ENCODE assay signal across 22 cellular contexts in the genomic region with DNA sequence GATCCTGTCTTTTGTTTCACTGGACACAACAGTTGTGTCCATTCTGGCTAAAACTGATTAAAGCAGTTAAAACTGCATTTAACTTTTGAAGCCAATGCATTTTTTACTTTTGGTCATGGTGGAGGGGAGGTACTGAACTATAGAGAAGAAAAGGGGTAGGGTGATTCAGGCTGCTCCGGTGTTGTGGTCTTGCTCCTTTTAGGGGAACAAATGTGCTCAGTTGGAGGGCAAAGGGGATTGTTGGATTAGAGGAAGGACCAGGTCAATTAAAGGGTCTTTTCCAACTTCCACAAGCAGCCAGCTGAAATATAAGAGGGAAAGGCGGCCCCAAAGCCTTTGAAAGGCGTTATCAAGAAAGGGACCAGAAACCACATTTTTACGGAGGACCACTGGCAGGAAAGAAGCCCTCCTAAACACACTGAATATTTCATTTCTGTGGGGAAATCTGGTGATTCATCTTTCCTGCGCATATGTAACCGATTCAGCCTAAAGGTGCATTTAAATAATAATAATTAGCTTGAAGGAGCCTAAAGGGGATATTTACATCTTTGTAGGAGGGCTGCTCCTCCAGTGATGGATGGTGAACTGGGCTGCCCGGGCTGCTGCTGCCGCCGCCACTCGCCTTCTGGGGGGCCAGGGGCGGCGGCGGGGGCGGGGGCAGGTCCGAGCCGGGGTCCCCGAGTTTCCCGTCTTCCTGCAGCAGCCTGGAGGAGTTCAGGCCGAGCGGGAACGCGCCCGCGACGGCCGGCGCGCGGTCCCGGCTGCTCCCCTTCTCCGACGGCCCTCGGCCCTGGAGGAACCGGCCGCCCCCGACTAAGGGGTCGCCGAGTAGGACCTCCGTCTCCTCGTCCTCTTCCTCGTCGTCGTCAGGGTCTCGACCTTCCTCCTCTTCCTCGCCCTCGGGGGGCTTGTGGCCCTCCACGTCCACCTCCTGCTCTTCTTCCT. TPM values are rescaled to one million over a fixed set of nuclear protein-coding genes. Genes with fewer than 3 reads are reported as not detected.
A peak's percentile ranks its signal among the peaks of the same experiment; 100 is the strongest.
DNase-seq lines count a peak whose midpoint lies in the region; ATAC-seq and TF ChIP-seq lines count a peak whose summit lies in the region.
"Had no signal": no experiment of that assay in that cellular context is flagged by ENCODE, and none has a peak within 500 bp of the region (broad histone marks: within the 10 kb centered on the region; RNA-seq: fewer than 3 reads in every experiment).

No MANE protein-coding gene starts in this region.

- intact Hi-C loops in activated CD8-positive, alpha-beta T cell treated with anti-CD3 and anti-CD28 coated beads for 36 hours (cut with micrococcal nuclease): no loop called here
- intact Hi-C loops in activated B cell treated with CpG ODN at 0.5 μM for 24 hours (cut with micrococcal nuclease): no loop called here

- POLR2A ChIA-PET in activated CD8-positive, alpha-beta T cell treated with anti-CD3 and anti-CD28 coated beads, Interleukin-2, amount 10 ng/mL, durations not matched to agents 7 days and 5 days (lab: Charles Lee): no interaction called here
- POLR2A ChIA-PET in activated CD8-positive, alpha-beta T cell treated with anti-CD3 and anti-CD28 coated beads for 36 hours (lab: Charles Lee): no interaction called here
- POLR2A ChIA-PET in activated B cell treated with CpG ODN at 0.5 μM for 24 hours (lab: Charles Lee): no interaction called here

- H3K4me1 Mint-ChIP-seq in activated CD8-positive, alpha-beta T cell treated with anti-CD3 and anti-CD28 coated beads, Interleukin-2, amount 10 ng/mL, durations not matched to agents 7 days and 5 days (ENCODE audit: low read depth): no peaks in the 10 kb centered on the region
- H3K4me1 Mint-ChIP-seq in activated CD8-positive, alpha-beta T cell treated with anti-CD3 and anti-CD28 coated beads for 36 hours (ENCODE audit: low read depth): peaks cover 9% of the 10 kb centered on the region
- peaks cover 4% of the 10 kb centered on the region for H3K4me1 Mint-ChIP-seq in activated B cell treated with CpG ODN at 0.5 μM for 24 hours

- TF ChIP-seq CTCF in activated CD8-positive, alpha-beta T cell treated with anti-CD3 and anti-CD28 coated beads for 36 hours (IDR thresholded peaks at IDR 0.05): no peak
- TF ChIP-seq CTCF in activated B cell treated with CpG ODN at 0.5 μM for 24 hours (IDR thresholded peaks at IDR 0.05) (no peak), hepatocyte (IDR thresholded peaks at IDR 0.05; ENCODE audit: poor library complexity) (no peak), osteoblast (IDR thresholded peaks at IDR 0.05; ENCODE audit: extremely low read depth, low read depth, low read length) (no peak)

- H3K27ac Mint-ChIP-seq in activated CD8-positive, alpha-beta T cell treated with anti-CD3 and anti-CD28 coated beads, Interleukin-2, amount 10 ng/mL, durations not matched to agents 7 days and 5 days: peak overlapping the region; percentile 41
- no peak overlapping the region for H3K27ac Mint-ChIP-seq in activated CD8-positive, alpha-beta T cell treated with anti-CD3 and anti-CD28 coated beads for 36 hours
- peak overlapping the region; percentile 32 for H3K27ac Mint-ChIP-seq in activated B cell treated with CpG ODN at 0.5 μM for 24 hours
- H3K27ac Mint-ChIP-seq: effector memory CD8-positive, alpha-beta T cell had no signal

- H3K9me3 ChIP-seq in hepatocyte (ENCODE audit: low read depth): no peaks in the 10 kb centered on the region
- no peaks in the 10 kb centered on the region for H3K9me3 ChIP-seq in osteoblast (ENCODE audit: low read depth, low read length)
- H3K9me3 ChIP-seq: ascending aorta had no signal

- ATAC-seq in activated CD8-positive, alpha-beta T cell treated with anti-CD3 and anti-CD28 coated beads, Interleukin-2, amount 10 ng/mL, durations not matched to agents 7 days and 5 days: no peak
- no peak for ATAC-seq in activated CD8-positive, alpha-beta T cell treated with anti-CD3 and anti-CD28 coated beads for 36 hours
- ATAC-seq in activated B cell treated with CpG ODN at 0.5 μM for 24 hours (ENCODE audit: low read depth): no peak
- ATAC-seq in HG02763 (IDR thresholded peaks at IDR 0.05; ENCODE audit: unreplicated experiment): no peak
- ATAC-seq: effector memory CD8-positive, alpha-beta T cell had no signal

- no peak for DNase-seq in activated CD8-positive, alpha-beta T cell treated with anti-CD3 and anti-CD28 coated beads, Interleukin-2, amount 10 ng/mL, durations not matched to agents 7 days and 5 days
- no peak for DNase-seq in activated CD8-positive, alpha-beta T cell treated with anti-CD3 and anti-CD28 coated beads for 36 hours
- DNase-seq in activated B cell treated with CpG ODN at 0.5 μM for 24 hours (no peak), hepatocyte (ENCODE audit: low spot score) (no peak), osteoblast (ENCODE audit: insufficient read length, low spot score, missing footprints) (peak; percentile 71), medulla oblongata (ENCODE audit: extremely low spot score) (no peak)
- no peak for DNase-seq in effector CD4-positive, alpha-beta T cell
- DNase-seq: activated effector memory CD4-positive, alpha-beta T cell treated with Interleukin-2 at 50 U/mL for 16 hours; C1 segment of cervical spinal cord; effector memory CD8-positive, alpha-beta T cell; GM23248; kidney; NCI-H524 treated with DMSO at 0.1 percent for 48 hours; stimulated activated CD4-positive, alpha-beta T cell treated with anti-CD3 and anti-CD28 coated beads, Interleukin-2, amount 100 ng/mL, for 48 hours; substantia nigra had no signal

- peak overlapping the region; percentile 4 for H3K4me3 Mint-ChIP-seq in activated CD8-positive, alpha-beta T cell treated with anti-CD3 and anti-CD28 coated beads, Interleukin-2, amount 10 ng/mL, durations not matched to agents 7 days and 5 days
- H3K4me3 Mint-ChIP-seq in activated CD8-positive, alpha-beta T cell treated with anti-CD3 and anti-CD28 coated beads for 36 hours: no peak overlapping the region
- H3K4me3 Mint-ChIP-seq in activated B cell treated with CpG ODN at 0.5 μM for 24 hours: no peak overlapping the region

- no peak overlapping the region for H3K27ac ChIP-seq in hepatocyte
- H3K27ac ChIP-seq in osteoblast (ENCODE audit: low read depth, low read length): no peak overlapping the region
- H3K27ac ChIP-seq: ascending aorta, GM23248 had no signal

- H3K27me3 Mint-ChIP-seq in activated CD8-positive, alpha-beta T cell treated with anti-CD3 and anti-CD28 coated beads, Interleukin-2, amount 10 ng/mL, durations not matched to agents 7 days and 5 days (ENCODE audit: low read depth): peaks cover 62% of the 10 kb centered on the region
- peaks cover 62% of the 10 kb centered on the region for H3K27me3 Mint-ChIP-seq in activated CD8-positive, alpha-beta T cell treated with anti-CD3 and anti-CD28 coated beads for 36 hours
- H3K27me3 Mint-ChIP-seq in activated B cell treated with CpG ODN at 0.5 μM for 24 hours: peaks cover 61% of the 10 kb centered on the region

- H3K4me2 ChIP-seq in hepatocyte: peak overlapping the region; percentile 37
- H3K4me2 ChIP-seq in osteoblast (ENCODE audit: insufficient read depth, low read length): no peak overlapping the region

- WGBS in hepatocyte (ENCODE audit: low lambda C conversion rate, missing lambda C conversion rate): 5% methylated on average over 23 of the region's 47 CpGs

- H3K79me2 ChIP-seq in hepatocyte (no peaks in the 10 kb centered on the region), osteoblast (ENCODE audit: insufficient read depth, low read length) (no peaks in the 10 kb centered on the region)

- H3K4me3 ChIP-seq in hepatocyte (no peak overlapping the region), osteoblast (ENCODE audit: insufficient read depth, low read length) (no peak overlapping the region)
- H3K4me3 ChIP-seq: ascending aorta, GM23248 had no signal

- H4K20me1 ChIP-seq in hepatocyte (ENCODE audit: insufficient read depth, poor library complexity, severe bottlenecking) (no peaks in the 10 kb centered on the region), osteoblast (ENCODE audit: insufficient read depth, low read length) (no peaks in the 10 kb centered on the region)

- no peaks in the 10 kb centered on the region for H3K9me2 ChIP-seq in hepatocyte (replicated peaks; ENCODE audit: insufficient read depth)

- H3K36me3 ChIP-seq in hepatocyte (replicated peaks; ENCODE audit: insufficient read depth, low read depth) (no peaks in the 10 kb centered on the region), osteoblast (ENCODE audit: insufficient read depth, low read length) (no peaks in the 10 kb centered on the region)
- H3K36me3 ChIP-seq: ascending aorta had no signal

- CTCF ChIA-PET in activated CD8-positive, alpha-beta T cell treated with anti-CD3 and anti-CD28 coated beads, Interleukin-2, amount 10 ng/mL, durations not matched to agents 7 days and 5 days (lab: Charles Lee): no interaction called here
- CTCF ChIA-PET in activated CD8-positive, alpha-beta T cell treated with anti-CD3 and anti-CD28 coated beads for 36 hours (lab: Charles Lee): interaction anchor here (0.7 to 1.8 kb wide), 3 partner anchors 12 to 126 kb away, joined by 3 to 4 read pairs (median 3); no protein-coding TSS in a partner anchor
- CTCF ChIA-PET in activated B cell treated with CpG ODN at 0.5 μM for 24 hours (lab: Charles Lee): interaction anchor here (0.6 to 1.2 kb wide), 2 partner anchors 12 to 43 kb away, joined by 3 read pairs; no protein-coding TSS in a partner anchor

- peaks cover 14% of the 10 kb centered on the region for H3K36me3 Mint-ChIP-seq in activated CD8-positive, alpha-beta T cell treated with anti-CD3 and anti-CD28 coated beads, Interleukin-2, amount 10 ng/mL, durations not matched to agents 7 days and 5 days (ENCODE audit: low read depth)
- peaks cover 8% of the 10 kb centered on the region for H3K36me3 Mint-ChIP-seq in activated CD8-positive, alpha-beta T cell treated with anti-CD3 and anti-CD28 coated beads for 36 hours (ENCODE audit: low read depth)
- H3K36me3 Mint-ChIP-seq in activated B cell treated with CpG ODN at 0.5 μM for 24 hours (ENCODE audit: low read depth): no peaks in the 10 kb centered on the region

- H3K9me3 Mint-ChIP-seq in activated CD8-positive, alpha-beta T cell treated with anti-CD3 and anti-CD28 coated beads, Interleukin-2, amount 10 ng/mL, durations not matched to agents 7 days and 5 days (ENCODE audit: insufficient read depth): peaks cover 4% of the 10 kb centered on the region
- peaks cover 3% of the 10 kb centered on the region for H3K9me3 Mint-ChIP-seq in activated CD8-positive, alpha-beta T cell treated with anti-CD3 and anti-CD28 coated beads for 36 hours
- H3K9me3 Mint-ChIP-seq in activated B cell treated with CpG ODN at 0.5 μM for 24 hours: peaks cover 4% of the 10 kb centered on the region
- H3K9me3 Mint-ChIP-seq: effector memory CD8-positive, alpha-beta T cell had no signal

- no peak overlapping the region for H2AFZ ChIP-seq in hepatocyte
- no peak overlapping the region for H2AFZ ChIP-seq in osteoblast (ENCODE audit: low read length)
- H2AFZ ChIP-seq: GM23248 had no signal

- H3K27me3 ChIP-seq in hepatocyte: peaks cover 93% of the 10 kb centered on the region
- peaks cover 52% of the 10 kb centered on the region for H3K27me3 ChIP-seq in osteoblast (ENCODE audit: insufficient read depth, low read length)

- H3K4me1 ChIP-seq in hepatocyte (ENCODE audit: insufficient read depth): no peaks in the 10 kb centered on the region
- H3K4me1 ChIP-seq in osteoblast (ENCODE audit: insufficient read depth, low read length): no peaks in the 10 kb centered on the region

RNA-seq across cellular contexts. Expression of a gene that starts 5.2 kb away (rescaled TPM):
- not detected for total RNA-seq in activated CD8-positive, alpha-beta T cell treated with anti-CD3 and anti-CD28 coated beads, Interleukin-2, amount 10 ng/mL, durations not matched to agents 7 days and 5 days
- not detected for total RNA-seq in activated CD8-positive, alpha-beta T cell treated with anti-CD3 and anti-CD28 coated beads for 36 hours
- total RNA-seq in activated B cell treated with CpG ODN at 0.5 μM for 24 hours: not detected in 2 replicates
- total RNA-seq in hepatocyte: not detected in 2 replicates
- polyA plus RNA-seq in hepatocyte: not detected in 2 replicates
- not detected in 2 replicates for total RNA-seq in osteoblast
- total RNA-seq: ascending aorta, chondrocyte, fibroblast of lung, GM23248, kidney, lung microvascular endothelial cell, posterior vena cava, skeletal muscle tissue had no signal
- polyA plus RNA-seq: fibroblast of lung, GM23248 had no signal
